Comparison of ENCODE assay signal across 24 cellular contexts in the genomic region with DNA sequence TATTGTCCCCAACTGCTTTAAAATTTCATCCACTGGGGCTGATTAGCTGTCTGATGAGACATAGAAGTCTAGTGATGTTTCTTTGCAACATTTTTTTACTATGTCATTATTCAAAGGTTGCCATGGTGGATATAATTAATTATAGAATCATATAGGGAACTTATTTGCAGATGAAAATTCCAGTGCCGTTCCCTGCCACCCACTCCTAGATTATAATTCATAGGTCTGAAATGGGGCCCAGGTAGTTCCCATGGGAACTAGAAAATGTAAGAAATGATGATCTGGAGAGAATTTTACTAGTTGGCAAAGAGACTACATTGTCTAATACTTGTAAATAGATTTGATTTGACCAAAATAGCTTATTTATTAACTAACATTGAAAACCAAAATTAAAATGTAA.
DNase-seq lines count a peak whose midpoint lies in the region.
"Had no signal": no experiment of that assay in that cellular context is flagged by ENCODE, and none has a peak within 500 bp of the region (broad histone marks: within the 10 kb centered on the region; RNA-seq: fewer than 3 reads in every experiment).

No MANE protein-coding gene starts in this region.

- peak; percentile 13 for DNase-seq in Ammon's horn (ENCODE audit: low spot score)
- peak; percentile 58 for DNase-seq in putamen (ENCODE audit: low spot score)
- DNase-seq in stimulated activated CD4-positive, alpha-beta T cell treated with anti-CD3 and anti-CD28 coated beads, Interleukin-4, amount 100 ng/mL, for 24 hours, result no peak
- DNase-seq in HUDEP-2 (lab: John Stamatoyannopoulos, UW; ENCODE audit: unreplicated experiment in 76 of 76), result no peak
- DNase-seq: 8988T; ACHN; AML-193; BE2C; C1 segment of cervical spinal cord; Caco-2; Calu3; CD4-positive, alpha-beta memory T cell; CD4-positive, alpha-beta T cell; CD4-positive, CD25-positive, alpha-beta regulatory T cell; CD8-positive, alpha-beta memory T cell; CD8-positive, alpha-beta T cell; COR-L47; DMS 273 treated with DMSO at 0.1 percent for 48 hours; DMS153; DMS53; DMS79; DMS79 treated with DMSO at 0.1 percent for 48 hours; DND-41; EL had no signal

Comparison
In these comparisons a context has a peak if more than half of its experiments do, and no peak if none do; other contexts are left out.
1. DNase-seq: peak in Ammon's horn (single experiment) and putamen (single experiment); none in stimulated activated CD4-positive, alpha-beta T cell treated with anti-CD3 and anti-CD28 coated beads, Interleukin-4, amount 100 ng/mL, for 24 hours (single experiment) and HUDEP-2 (0 of 76).